ENCODE assay signal across 8 cellular contexts in genomic region chr22:41382610-41383009, GRCh38. TPM values are rescaled to one million over a fixed set of nuclear protein-coding genes. Genes with fewer than 3 reads are reported as not detected.
DNase-seq lines count a peak whose midpoint lies in the region; ATAC-seq, FAIRE-seq and TF ChIP-seq lines count a peak whose summit lies in the region.

No MANE protein-coding gene starts in this region.

- no peak for FAIRE-seq in H54 (lab: Jason Lieb, UNC)

- peak overlapping the region; percentile 83 for H3K4me3 Mint-ChIP-seq in activated T-helper 2 cell treated with anti-CD3 and anti-CD28 coated beads, Interferon-gamma antibody, Interleukin-2, Interleukin-4, amounts not matched to agents 10 μg/mL and 5 μg/mL and 100 μg/mL, durations not matched to agents 14 hours and 24 hours and 36 hours (ENCODE audit: low read depth)
- H3K4me3 Mint-ChIP-seq in stimulated activated naive CD8-positive, alpha-beta T cell treated with anti-CD3 and anti-CD28 coated beads, Interleukin-15, amount 100 ng/mL, for 72 hours: peak overlapping the region; percentile 91 to 92

- H3K36me3 Mint-ChIP-seq in activated T-helper 2 cell treated with anti-CD3 and anti-CD28 coated beads, Interferon-gamma antibody, Interleukin-2, Interleukin-4, amounts not matched to agents 10 μg/mL and 5 μg/mL and 100 μg/mL, durations not matched to agents 14 hours and 24 hours and 36 hours (ENCODE audit: low read depth): no peaks in the 10 kb centered on the region

- no peak for ATAC-seq in stimulated activated naive CD8-positive, alpha-beta T cell treated with anti-CD3 and anti-CD28 coated beads, Interleukin-15, amount 100 ng/mL, for 72 hours
- ATAC-seq in HG02610 (IDR thresholded peaks at IDR 0.05; ENCODE audit: unreplicated experiment): no peak

- H3K27ac Mint-ChIP-seq in activated T-helper 2 cell treated with anti-CD3 and anti-CD28 coated beads, Interferon-gamma antibody, Interleukin-2, Interleukin-4, amounts not matched to agents 10 μg/mL and 5 μg/mL and 100 μg/mL, durations not matched to agents 14 hours and 24 hours and 36 hours: peak overlapping the region; percentile 82
- peak overlapping the region; percentile 89 to 93 for H3K27ac Mint-ChIP-seq in stimulated activated naive CD8-positive, alpha-beta T cell treated with anti-CD3 and anti-CD28 coated beads, Interleukin-15, amount 100 ng/mL, for 72 hours

- DNase-seq in NCI-H2227 (lab: John Stamatoyannopoulos, UW; ENCODE audit: unreplicated experiment): peak; percentile 44
- DNase-seq in NCI-H2227 treated with DMSO at 0.1 percent for 48 hours (lab: John Stamatoyannopoulos, UW): no peak
- DNase-seq in activated T-helper 2 cell treated with anti-CD3 and anti-CD28 coated beads, Interferon-gamma antibody, Interleukin-2, Interleukin-4, amounts not matched to agents 10 μg/mL and 5 μg/mL and 100 μg/mL, durations not matched to agents 14 hours and 24 hours and 36 hours (ENCODE audit: low spot score): no peak
- peak; percentile 30 for DNase-seq in iPS-NIHi11 (ENCODE audit: low spot score)
- DNase-seq in stimulated activated naive CD8-positive, alpha-beta T cell treated with anti-CD3 and anti-CD28 coated beads, Interleukin-15, amount 100 ng/mL, for 72 hours: no peak
- DNase-seq in H54 (ENCODE audit: insufficient read length, low spot score): no peak
- no peak for DNase-seq in DMS153 (lab: John Stamatoyannopoulos, UW)

- TF ChIP-seq POLR2A in H54 (IDR thresholded peaks at IDR 0.05; ENCODE audit: low read depth, low read length): no peak

- intact Hi-C loops in activated T-helper 2 cell treated with anti-CD3 and anti-CD28 coated beads, Interferon-gamma antibody, Interleukin-2, Interleukin-4, amounts not matched to agents 10 μg/mL and 5 μg/mL and 100 μg/mL, durations not matched to agents 14 hours and 24 hours and 36 hours (cut with micrococcal nuclease): no loop called here

- no peaks in the 10 kb centered on the region for H3K9me3 Mint-ChIP-seq in activated T-helper 2 cell treated with anti-CD3 and anti-CD28 coated beads, Interferon-gamma antibody, Interleukin-2, Interleukin-4, amounts not matched to agents 10 μg/mL and 5 μg/mL and 100 μg/mL, durations not matched to agents 14 hours and 24 hours and 36 hours
- no peaks in the 10 kb centered on the region for H3K9me3 Mint-ChIP-seq in stimulated activated naive CD8-positive, alpha-beta T cell treated with anti-CD3 and anti-CD28 coated beads, Interleukin-15, amount 100 ng/mL, for 72 hours

- H3K27me3 Mint-ChIP-seq in activated T-helper 2 cell treated with anti-CD3 and anti-CD28 coated beads, Interferon-gamma antibody, Interleukin-2, Interleukin-4, amounts not matched to agents 10 μg/mL and 5 μg/mL and 100 μg/mL, durations not matched to agents 14 hours and 24 hours and 36 hours (ENCODE audit: low read depth): no peaks in the 10 kb centered on the region
- H3K27me3 Mint-ChIP-seq in stimulated activated naive CD8-positive, alpha-beta T cell treated with anti-CD3 and anti-CD28 coated beads, Interleukin-15, amount 100 ng/mL, for 72 hours: no peaks in the 10 kb centered on the region

- H3K4me1 Mint-ChIP-seq in activated T-helper 2 cell treated with anti-CD3 and anti-CD28 coated beads, Interferon-gamma antibody, Interleukin-2, Interleukin-4, amounts not matched to agents 10 μg/mL and 5 μg/mL and 100 μg/mL, durations not matched to agents 14 hours and 24 hours and 36 hours (ENCODE audit: low read depth): peaks cover 6% of the 10 kb centered on the region
- peaks cover 20% of the 10 kb centered on the region for H3K4me1 Mint-ChIP-seq in stimulated activated naive CD8-positive, alpha-beta T cell treated with anti-CD3 and anti-CD28 coated beads, Interleukin-15, amount 100 ng/mL, for 72 hours

RNA-seq across cellular contexts. Expression of gene TEF, which starts 0.9 kb away (rescaled TPM):
- 1.7 and 1.9 TPM in 2 replicates for total RNA-seq in activated T-helper 2 cell treated with anti-CD3 and anti-CD28 coated beads, Interferon-gamma antibody, Interleukin-2, Interleukin-4, amounts not matched to agents 10 μg/mL and 5 μg/mL and 100 μg/mL, durations not matched to agents 14 hours and 24 hours and 36 hours

Comparison
In these comparisons a context has a peak if more than half of its experiments do, and no peak if none do; other contexts are left out.
1. DNase-seq: peak in NCI-H2227 (single experiment) and iPS-NIHi11 (single experiment); none in NCI-H2227 treated with DMSO at 0.1 percent for 48 hours (single experiment), activated T-helper 2 cell treated with anti-CD3 and anti-CD28 coated beads, Interferon-gamma antibody, Interleukin-2, Interleukin-4, amounts not matched to agents 10 μg/mL and 5 μg/mL and 100 μg/mL, durations not matched to agents 14 hours and 24 hours and 36 hours (single experiment), stimulated activated naive CD8-positive, alpha-beta T cell treated with anti-CD3 and anti-CD28 coated beads, Interleukin-15, amount 100 ng/mL, for 72 hours (0 of 2), H54 (single experiment) and DMS153 (single experiment).